1 cellular context compared by ENCODE assay signal in the genomic region with DNA sequence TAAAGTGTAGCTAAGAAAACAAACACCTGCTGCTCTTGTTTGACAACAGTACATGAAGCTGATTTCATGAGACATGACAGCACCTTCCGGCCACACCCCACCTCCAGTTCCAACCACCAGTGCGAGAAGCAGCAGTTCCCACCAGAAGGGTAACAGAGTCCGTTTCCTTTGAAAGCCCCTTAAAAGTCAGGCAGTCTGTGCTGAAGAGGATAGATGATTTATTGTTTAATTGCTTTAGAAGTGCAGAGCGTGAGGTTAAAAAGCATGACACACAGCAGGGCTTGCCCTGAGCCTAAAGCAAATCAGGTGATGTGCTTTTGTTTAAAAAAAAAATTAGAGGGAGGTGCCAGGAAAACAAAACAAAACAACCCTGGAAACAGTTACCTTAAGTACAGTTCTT.
TF ChIP-seq lines count a peak whose summit lies in the region.

No MANE protein-coding gene starts in this region.

TF ChIP-seq in SK-N-SH, 30 proteins besides CTCF, POLR2A, EP300 and RAD21 (continued from another document):
- TF ChIP-seq TAF1 (IDR thresholded peaks at IDR 0.05; ENCODE audit: borderline replicate concordance, low read depth, low read length) (no peak), JUND (IDR thresholded peaks at IDR 0.05) (no peak), SMC3 (IDR thresholded peaks at IDR 0.05; ENCODE audit: low read depth, low read length) (no peak)
- TF ChIP-seq, protein P1, sequence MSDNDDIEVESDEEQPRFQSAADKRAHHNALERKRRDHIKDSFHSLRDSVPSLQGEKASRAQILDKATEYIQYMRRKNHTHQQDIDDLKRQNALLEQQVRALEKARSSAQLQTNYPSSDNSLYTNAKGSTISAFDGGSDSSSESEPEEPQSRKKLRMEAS (IDR thresholded peaks at IDR 0.05; ENCODE audit: low read depth), result no peak
TF ChIP-seq in SK-N-SH: peak in this region for 0.
